In the genomic region with DNA sequence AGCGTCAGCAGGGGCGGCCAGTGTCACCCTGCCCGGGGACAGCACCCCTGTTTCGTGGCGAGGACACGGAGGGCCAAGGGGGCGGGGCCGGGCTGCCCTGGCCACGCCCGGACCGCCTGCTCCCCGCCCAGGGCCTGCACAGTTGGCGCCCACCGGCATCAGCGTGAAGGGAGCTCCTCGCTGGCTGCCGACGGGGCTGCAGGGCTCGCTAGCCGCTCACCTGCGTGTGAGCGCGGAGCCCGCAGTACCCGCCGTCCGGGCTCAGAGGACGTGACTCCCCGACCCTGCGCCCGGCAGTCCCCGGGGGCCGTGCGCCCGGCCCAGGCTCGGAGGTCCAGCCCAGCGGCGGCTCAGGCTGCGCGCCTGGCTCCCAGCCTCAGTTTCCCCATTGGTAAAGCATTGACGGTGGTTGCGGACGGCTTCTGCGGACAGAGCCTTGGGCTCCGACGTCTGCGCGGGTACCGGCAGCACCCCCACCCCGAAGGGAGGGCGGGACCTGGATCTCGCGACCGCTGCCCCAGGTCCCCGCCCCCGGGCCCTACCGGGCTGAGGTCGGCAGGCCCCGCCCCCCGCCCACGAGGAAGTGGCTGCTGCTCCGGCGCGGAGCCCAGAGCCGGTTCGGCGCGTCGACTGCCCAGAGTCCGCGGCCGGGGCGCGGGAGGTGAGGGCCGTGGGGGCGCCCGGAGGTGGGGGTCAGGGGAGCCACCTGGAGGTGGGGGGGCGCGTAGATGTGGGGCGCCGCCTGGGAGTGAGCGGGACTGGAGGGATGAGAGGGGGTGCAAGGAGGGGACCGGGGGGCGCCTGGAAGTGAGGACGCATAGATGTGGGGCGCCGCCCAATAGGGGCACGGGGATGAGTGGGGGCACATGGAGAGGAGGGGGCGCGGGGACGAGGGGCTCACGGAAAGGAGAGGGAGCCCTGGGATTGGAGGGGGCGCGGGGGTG, we compare ENCODE assay signal across 1 cellular context.
TF ChIP-seq lines count a peak whose summit lies in the region.

A gene (plus strand): TSS at position 610 of the 944 bp plus-strand sequence. CDS start 10,985 bp downstream, outside the sequence.

TF ChIP-seq in PFSK-1, 5 proteins besides CTCF, POLR2A, EP300 and RAD21 (continued from another document):
- TF ChIP-seq, protein P1, sequence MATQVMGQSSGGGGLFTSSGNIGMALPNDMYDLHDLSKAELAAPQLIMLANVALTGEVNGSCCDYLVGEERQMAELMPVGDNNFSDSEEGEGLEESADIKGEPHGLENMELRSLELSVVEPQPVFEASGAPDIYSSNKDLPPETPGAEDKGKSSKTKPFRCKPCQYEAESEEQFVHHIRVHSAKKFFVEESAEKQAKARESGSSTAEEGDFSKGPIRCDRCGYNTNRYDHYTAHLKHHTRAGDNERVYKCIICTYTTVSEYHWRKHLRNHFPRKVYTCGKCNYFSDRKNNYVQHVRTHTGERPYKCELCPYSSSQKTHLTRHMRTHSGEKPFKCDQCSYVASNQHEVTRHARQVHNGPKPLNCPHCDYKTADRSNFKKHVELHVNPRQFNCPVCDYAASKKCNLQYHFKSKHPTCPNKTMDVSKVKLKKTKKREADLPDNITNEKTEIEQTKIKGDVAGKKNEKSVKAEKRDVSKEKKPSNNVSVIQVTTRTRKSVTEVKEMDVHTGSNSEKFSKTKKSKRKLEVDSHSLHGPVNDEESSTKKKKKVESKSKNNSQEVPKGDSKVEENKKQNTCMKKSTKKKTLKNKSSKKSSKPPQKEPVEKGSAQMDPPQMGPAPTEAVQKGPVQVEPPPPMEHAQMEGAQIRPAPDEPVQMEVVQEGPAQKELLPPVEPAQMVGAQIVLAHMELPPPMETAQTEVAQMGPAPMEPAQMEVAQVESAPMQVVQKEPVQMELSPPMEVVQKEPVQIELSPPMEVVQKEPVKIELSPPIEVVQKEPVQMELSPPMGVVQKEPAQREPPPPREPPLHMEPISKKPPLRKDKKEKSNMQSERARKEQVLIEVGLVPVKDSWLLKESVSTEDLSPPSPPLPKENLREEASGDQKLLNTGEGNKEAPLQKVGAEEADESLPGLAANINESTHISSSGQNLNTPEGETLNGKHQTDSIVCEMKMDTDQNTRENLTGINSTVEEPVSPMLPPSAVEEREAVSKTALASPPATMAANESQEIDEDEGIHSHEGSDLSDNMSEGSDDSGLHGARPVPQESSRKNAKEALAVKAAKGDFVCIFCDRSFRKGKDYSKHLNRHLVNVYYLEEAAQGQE (IDR thresholded peaks at IDR 0.05; ENCODE audit: insufficient read depth in 1 of 2, low read depth in 2 of 2, low read length in 2 of 2), result no peak
